ENCODE assay signal across 9 cellular contexts in the genomic region with DNA sequence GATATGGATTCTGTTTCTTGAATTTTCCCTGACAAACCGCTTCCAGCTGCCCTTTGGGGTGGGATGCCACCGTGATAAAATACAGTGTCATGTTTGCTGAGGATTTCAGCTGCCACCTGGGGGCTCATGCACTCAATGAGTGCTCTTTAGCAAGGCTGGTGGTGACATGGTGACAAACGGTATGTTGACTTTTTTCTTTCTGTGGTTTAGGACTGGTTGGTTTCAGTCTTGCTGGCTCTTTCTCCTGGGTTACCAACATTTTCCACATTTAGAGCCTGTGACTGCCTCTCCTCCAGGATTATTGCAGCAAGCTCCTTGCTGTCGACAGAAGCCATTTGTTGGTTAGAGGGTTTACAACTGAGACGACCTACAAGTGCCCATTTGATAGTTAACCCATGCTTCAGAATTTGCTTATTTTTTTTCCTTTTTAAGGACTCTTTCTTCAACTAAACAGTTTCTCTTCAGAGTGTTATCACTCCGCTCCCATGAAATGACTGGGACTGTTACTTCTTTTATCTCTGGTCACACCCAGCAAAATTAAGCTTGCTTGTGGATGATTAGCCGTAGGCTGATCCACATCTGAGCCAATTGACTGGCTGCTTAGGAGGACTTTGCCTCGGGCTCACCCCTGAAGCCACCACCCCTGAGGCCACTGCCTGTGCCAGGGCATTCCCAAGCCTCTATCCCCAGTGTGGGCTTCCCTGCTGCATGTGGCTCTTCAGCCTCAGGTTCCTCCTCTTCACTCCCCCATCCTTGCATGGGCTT. TPM values are rescaled to one million over a fixed set of nuclear protein-coding genes. Genes with fewer than 3 reads are reported as not detected.
A peak's percentile ranks its signal among the peaks of the same experiment; 100 is the strongest.
DNase-seq lines count a peak whose midpoint lies in the region; ATAC-seq, FAIRE-seq and TF ChIP-seq lines count a peak whose summit lies in the region.
"Had no signal": no experiment of that assay in that cellular context is flagged by ENCODE, and none has a peak within 500 bp of the region (broad histone marks: within the 10 kb centered on the region; RNA-seq: fewer than 3 reads in every experiment).

No MANE protein-coding gene starts in this region.

- H3K4me3 Mint-ChIP-seq in activated CD4-positive, alpha-beta T cell treated with anti-CD3 and anti-CD28 coated beads, Interleukin-2, amount 10 ng/mL, durations not matched to agents 24 days and 14 days = no peak overlapping the region
- H3K4me3 Mint-ChIP-seq in astrocyte (ENCODE audit: unreplicated experiment) = no peak overlapping the region
- H3K4me3 Mint-ChIP-seq in stimulated activated memory B cell treated with anti-CD40 and anti-IgM and Interleukin-4, amounts not matched to agents 10 μg/mL and 1 μg/mL and 100 μg/mL, for 72 hours = no peak overlapping the region
- H3K4me3 Mint-ChIP-seq: CD4-positive, CD25-positive, alpha-beta regulatory T cell had no signal

- H3K4me2 ChIP-seq in astrocyte (ENCODE audit: low read length) = no peak overlapping the region

- no peaks in the 10 kb centered on the region for H4K20me1 ChIP-seq in astrocyte (ENCODE audit: insufficient read depth, low read length)

- peaks cover 5% of the 10 kb centered on the region for H3K4me1 ChIP-seq in astrocyte (ENCODE audit: insufficient read depth, low read length)

- no peak for TF ChIP-seq CTCF in astrocyte (IDR thresholded peaks at IDR 0.05; ENCODE audit: insufficient read depth, low read depth, low read length)

- no peaks in the 10 kb centered on the region for H3K27me3 ChIP-seq in astrocyte (ENCODE audit: insufficient read depth, low read length)

- H3K9ac ChIP-seq in astrocyte (ENCODE audit: low read length) = no peak overlapping the region

- no peaks in the 10 kb centered on the region for H3K9me3 Mint-ChIP-seq in activated CD4-positive, alpha-beta T cell treated with anti-CD3 and anti-CD28 coated beads, Interleukin-2, amount 10 ng/mL, durations not matched to agents 24 days and 14 days
- H3K9me3 Mint-ChIP-seq in astrocyte (ENCODE audit: unreplicated experiment) = no peaks in the 10 kb centered on the region
- H3K9me3 Mint-ChIP-seq in stimulated activated memory B cell treated with anti-CD40 and anti-IgM and Interleukin-4, amounts not matched to agents 10 μg/mL and 1 μg/mL and 100 μg/mL, for 72 hours = no peaks in the 10 kb centered on the region
- H3K9me3 Mint-ChIP-seq: CD4-positive, CD25-positive, alpha-beta regulatory T cell had no signal

- H3K36me3 Mint-ChIP-seq in activated CD4-positive, alpha-beta T cell treated with anti-CD3 and anti-CD28 coated beads, Interleukin-2, amount 10 ng/mL, durations not matched to agents 24 days and 14 days (ENCODE audit: low read depth) = no peaks in the 10 kb centered on the region
- no peaks in the 10 kb centered on the region for H3K36me3 Mint-ChIP-seq in astrocyte (ENCODE audit: low read depth, unreplicated experiment)
- no peaks in the 10 kb centered on the region for H3K36me3 Mint-ChIP-seq in stimulated activated memory B cell treated with anti-CD40 and anti-IgM and Interleukin-4, amounts not matched to agents 10 μg/mL and 1 μg/mL and 100 μg/mL, for 72 hours
- H3K36me3 Mint-ChIP-seq: CD4-positive, CD25-positive, alpha-beta regulatory T cell had no signal

- no peak overlapping the region for H3K27ac ChIP-seq in astrocyte (ENCODE audit: low read depth, low read length)

- H3K36me3 ChIP-seq in astrocyte (ENCODE audit: insufficient read depth, low read length) = no peaks in the 10 kb centered on the region

- no peaks in the 10 kb centered on the region for H3K9me3 ChIP-seq in astrocyte (ENCODE audit: insufficient read depth, low read depth, low read length)

- intact Hi-C loops in activated CD4-positive, alpha-beta T cell treated with anti-CD3 and anti-CD28 coated beads, Interleukin-2, amount 10 ng/mL, durations not matched to agents 24 days and 14 days (cut with micrococcal nuclease) = no loop called here

- no peaks in the 10 kb centered on the region for H3K79me2 ChIP-seq in astrocyte (ENCODE audit: insufficient read depth, low read length)

- no peak overlapping the region for H3K27ac Mint-ChIP-seq in activated CD4-positive, alpha-beta T cell treated with anti-CD3 and anti-CD28 coated beads, Interleukin-2, amount 10 ng/mL, durations not matched to agents 24 days and 14 days
- H3K27ac Mint-ChIP-seq in astrocyte (ENCODE audit: unreplicated experiment) = peak overlapping the region; percentile 62
- H3K27ac Mint-ChIP-seq in stimulated activated memory B cell treated with anti-CD40 and anti-IgM and Interleukin-4, amounts not matched to agents 10 μg/mL and 1 μg/mL and 100 μg/mL, for 72 hours = peak overlapping the region; percentile 10

- H3K27me3 Mint-ChIP-seq in activated CD4-positive, alpha-beta T cell treated with anti-CD3 and anti-CD28 coated beads, Interleukin-2, amount 10 ng/mL, durations not matched to agents 24 days and 14 days = peaks cover 5% of the 10 kb centered on the region
- H3K27me3 Mint-ChIP-seq in astrocyte (ENCODE audit: low read depth, unreplicated experiment) = no peaks in the 10 kb centered on the region
- H3K27me3 Mint-ChIP-seq in stimulated activated memory B cell treated with anti-CD40 and anti-IgM and Interleukin-4, amounts not matched to agents 10 μg/mL and 1 μg/mL and 100 μg/mL, for 72 hours = peaks cover 34% of the 10 kb centered on the region

- no peaks in the 10 kb centered on the region for H3K4me1 Mint-ChIP-seq in activated CD4-positive, alpha-beta T cell treated with anti-CD3 and anti-CD28 coated beads, Interleukin-2, amount 10 ng/mL, durations not matched to agents 24 days and 14 days
- peaks cover 20% of the 10 kb centered on the region for H3K4me1 Mint-ChIP-seq in astrocyte (ENCODE audit: low read depth, unreplicated experiment)
- H3K4me1 Mint-ChIP-seq in stimulated activated memory B cell treated with anti-CD40 and anti-IgM and Interleukin-4, amounts not matched to agents 10 μg/mL and 1 μg/mL and 100 μg/mL, for 72 hours = peaks cover 12% of the 10 kb centered on the region

- DNase-seq in activated CD4-positive, alpha-beta T cell treated with anti-CD3 and anti-CD28 coated beads for 48 hours = peak; percentile 33
- DNase-seq in activated CD4-positive, alpha-beta T cell treated with anti-CD3 and anti-CD28 coated beads, Interleukin-2, amount 10 ng/mL, durations not matched to agents 24 days and 14 days = no peak
- DNase-seq in MV-4-11 (lab: John Stamatoyannopoulos, UW) = peak; percentile 83
- peak; percentile 12 for DNase-seq in astrocyte (ENCODE audit: low read depth)
- DNase-seq in activated effector memory CD4-positive, alpha-beta T cell treated with Interleukin-2 at 50 U/mL for 16 hours = no peak

- FAIRE-seq in astrocyte (lab: Jason Lieb, UNC) = no peak

- no peak overlapping the region for H3K4me3 ChIP-seq in astrocyte (ENCODE audit: insufficient read depth, low read depth, low read length)

- peak; percentile 44 for ATAC-seq in stimulated activated memory B cell treated with anti-CD40 and anti-IgM and Interleukin-4, amounts not matched to agents 10 μg/mL and 1 μg/mL and 100 μg/mL, for 72 hours
- ATAC-seq in HG03045 (IDR thresholded peaks at IDR 0.05; ENCODE audit: unreplicated experiment) (no peak), GM21367 (IDR thresholded peaks at IDR 0.05; ENCODE audit: unreplicated experiment) (no peak)

- H2AFZ ChIP-seq in astrocyte (ENCODE audit: low read depth, low read length) = no peak overlapping the region

RNA-seq across cellular contexts. Expression of a gene that starts 48.4 kb away (rescaled TPM):
- 23.4 and 24.4 TPM in 2 replicates for total RNA-seq in activated CD4-positive, alpha-beta T cell treated with anti-CD3 and anti-CD28 coated beads, Interleukin-2, amount 10 ng/mL, durations not matched to agents 24 days and 14 days
- 77.2 and 87.1 TPM in 2 replicates for total RNA-seq in astrocyte

Comparison
In these comparisons a context has a peak if more than half of its experiments do, and no peak if none do; other contexts are left out.
1. DNase-seq: peak in activated CD4-positive, alpha-beta T cell treated with anti-CD3 and anti-CD28 coated beads for 48 hours (single experiment), MV-4-11 (single experiment) and astrocyte (single experiment); none in activated CD4-positive, alpha-beta T cell treated with anti-CD3 and anti-CD28 coated beads, Interleukin-2, amount 10 ng/mL, durations not matched to agents 24 days and 14 days (single experiment) and activated effector memory CD4-positive, alpha-beta T cell treated with Interleukin-2 at 50 U/mL for 16 hours (single experiment).